Comparison of ENCODE assay signal across 8 cellular contexts in the genomic region with DNA sequence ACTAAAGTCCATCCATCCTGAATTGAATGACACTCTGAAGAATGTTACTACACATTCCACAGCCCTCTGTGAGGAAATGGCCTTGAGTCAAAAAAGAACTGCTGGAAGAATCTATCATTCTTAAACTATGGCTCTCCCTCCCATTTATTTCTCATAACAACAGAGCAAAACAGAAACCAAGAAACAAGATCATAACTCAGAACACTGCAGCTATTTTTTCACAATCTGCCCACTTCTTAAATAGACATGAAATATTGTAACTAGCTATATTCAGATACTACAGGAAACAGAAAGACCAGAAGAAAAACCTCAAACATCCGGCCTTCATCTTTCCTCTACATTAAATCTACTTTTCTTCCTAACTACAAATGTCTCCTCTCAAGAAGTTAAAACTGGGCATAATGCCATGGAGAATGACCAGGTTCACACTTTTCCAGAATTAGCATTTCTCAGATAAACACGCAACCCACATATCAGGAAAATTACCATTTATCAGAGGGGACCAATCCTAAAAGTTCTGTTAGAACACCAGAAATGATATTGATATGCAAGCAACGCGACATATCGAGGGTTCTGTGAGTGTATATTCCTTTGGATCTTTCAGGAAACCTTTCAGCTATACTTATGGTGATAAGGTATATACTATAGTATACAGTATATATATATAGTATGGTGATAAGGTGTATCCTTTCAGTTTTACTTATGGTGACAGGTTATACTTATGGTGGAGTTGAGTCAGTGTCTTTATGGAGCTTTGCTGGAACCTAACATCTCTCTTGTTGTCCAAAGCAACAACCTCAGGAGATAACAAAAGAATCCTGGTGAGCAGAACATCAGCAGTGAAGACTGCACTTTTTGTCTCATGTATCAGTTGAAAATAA.
DNase-seq lines count a peak whose midpoint lies in the region; ATAC-seq, FAIRE-seq and TF ChIP-seq lines count a peak whose summit lies in the region.

No MANE protein-coding gene starts in this region.

- H2AK5ac ChIP-seq in IMR-90 (ENCODE audit: low read depth, low read length) = no peak overlapping the region

- H3K27ac Mint-ChIP-seq in astrocyte (ENCODE audit: unreplicated experiment) = peak overlapping the region; percentile 93

- H3K4ac ChIP-seq in IMR-90 (ENCODE audit: low read depth, low read length) = no peak overlapping the region

- WGBS in IMR-90 (ENCODE audit: extremely low coverage in 2 of 2, insufficient read length in 1 of 2), 2 experiments = no CpG with 5 or more reads among the region's 5 CpGs

- H3K18ac ChIP-seq in IMR-90 (ENCODE audit: low read depth, low read length) = peak overlapping the region; percentile 59; the same call in 1 of the 2 replicates

- H3K14ac ChIP-seq in IMR-90 (replicated peaks; ENCODE audit: low read depth, low read length) = no peak overlapping the region; the same call in 1 of the 2 replicates

- peaks cover 15% of the 10 kb centered on the region for H3K4me1 Mint-ChIP-seq in astrocyte (ENCODE audit: low read depth, unreplicated experiment)

- peak; percentile 89 for FAIRE-seq in astrocyte (lab: Jason Lieb, UNC)

- H3K36me3 ChIP-seq in DOHH2 (ENCODE audit: control insufficient read depth, low read length) (no peaks in the 10 kb centered on the region), IMR-90 (ENCODE audit: control insufficient read depth, insufficient read depth, low read length) (no peaks in the 10 kb centered on the region), astrocyte (ENCODE audit: insufficient read depth, low read length) (no peaks in the 10 kb centered on the region), mucosa of rectum (ENCODE audit: control insufficient read depth in 2 of 2, insufficient read depth in 2 of 2, low read length in 2 of 2) (no peaks in the 10 kb centered on the region), MG63 (no peaks in the 10 kb centered on the region)

- DNase-seq in IMR-90 = peak; percentile 67
- DNase-seq in astrocyte (ENCODE audit: low read depth) = peak; percentile 73
- DNase-seq in NCI-H510A treated with DMSO at 0.1 percent for 48 hours (lab: John Stamatoyannopoulos, UW) = no peak
- DNase-seq in MG63 = no peak
- no peak for DNase-seq in HEK293T (ENCODE audit: extremely low spot score)

- H3K9me1 ChIP-seq in IMR-90 (ENCODE audit: insufficient read depth, low read length) = no peaks in the 10 kb centered on the region

- peak overlapping the region; percentile 88 for H3K4me2 ChIP-seq in DOHH2 (ENCODE audit: low read length)
- H3K4me2 ChIP-seq in IMR-90 (ENCODE audit: low read depth, low read length) = peak overlapping the region; percentile 56; the same call in 1 of the 2 replicates
- H3K4me2 ChIP-seq in astrocyte (ENCODE audit: low read length) = peak overlapping the region; percentile 18

- H2AFZ ChIP-seq in IMR-90 (replicated peaks; ENCODE audit: low read length, poor library complexity) = no peak overlapping the region
- no peak overlapping the region for H2AFZ ChIP-seq in astrocyte (ENCODE audit: low read depth, low read length)

- no peak overlapping the region for H4K91ac ChIP-seq in IMR-90 (ENCODE audit: insufficient read depth, low read depth, low read length)

- no peaks in the 10 kb centered on the region for H3K27me3 Mint-ChIP-seq in astrocyte (ENCODE audit: low read depth, unreplicated experiment)

- in situ Hi-C loops in IMR-90 (cut with MboI; ENCODE audit: low sequenced_read_pairs) = loop anchor here (5.0 kb wide), 1 partner anchor 272 kb away; no protein-coding TSS in a partner anchor

- H3K9me2 ChIP-seq in DOHH2 (replicated peaks; ENCODE audit: control insufficient read depth, low read length) = no peaks in the 10 kb centered on the region

- ATAC-seq in GM21381 (IDR thresholded peaks at IDR 0.05; ENCODE audit: unreplicated experiment) = peak; percentile 55
- ATAC-seq in IMR-90 (ENCODE audit: low read depth) = peak; percentile 7; the same call in 1 of the 2 replicates

- no TSS peak for BruUV-seq in IMR-90 (replicated peaks; lab: Mats Ljungman, UMichigan)

- TF ChIP-seq RAD21 in IMR-90 (IDR thresholded peaks at IDR 0.05; ENCODE audit: low read length) = no peak

- no peaks in the 10 kb centered on the region for H3K27me3 ChIP-seq in DOHH2 (ENCODE audit: control insufficient read depth, low read length)
- no peaks in the 10 kb centered on the region for H3K27me3 ChIP-seq in IMR-90 (ENCODE audit: control insufficient read depth, insufficient read depth, low read length)
- no peaks in the 10 kb centered on the region for H3K27me3 ChIP-seq in astrocyte (ENCODE audit: insufficient read depth, low read length)
- no peaks in the 10 kb centered on the region for H3K27me3 ChIP-seq in mucosa of rectum (ENCODE audit: control insufficient read depth in 2 of 2, insufficient read depth in 2 of 2, low read length in 2 of 2)
- no peaks in the 10 kb centered on the region for H3K27me3 ChIP-seq in MG63

- peak overlapping the region; percentile 67 for H3K27ac ChIP-seq in DOHH2 (ENCODE audit: low read depth, low read length)
- no peak overlapping the region; the same call in 1 of the 2 replicates for H3K27ac ChIP-seq in IMR-90 (ENCODE audit: insufficient read depth, low read length)
- peak overlapping the region; percentile 65 for H3K27ac ChIP-seq in astrocyte (ENCODE audit: low read depth, low read length)
- H3K27ac ChIP-seq in mucosa of rectum (ENCODE audit: low read depth in 2 of 2, low read length in 2 of 2) = peak overlapping the region; percentile 53 to 64

- peaks cover 61% of the 10 kb centered on the region for H3K4me1 ChIP-seq in DOHH2 (ENCODE audit: control insufficient read depth, low read length)
- no peaks in the 10 kb centered on the region for H3K4me1 ChIP-seq in IMR-90 (ENCODE audit: control insufficient read depth, insufficient read depth, low read length)
- no peaks in the 10 kb centered on the region for H3K4me1 ChIP-seq in astrocyte (ENCODE audit: insufficient read depth, low read length)
- peaks cover 7 to 16% of the 10 kb centered on the region in 2 donors for H3K4me1 ChIP-seq in mucosa of rectum (ENCODE audit: control insufficient read depth in 2 of 2, insufficient read depth in 2 of 2, low read length in 2 of 2)

- no peaks in the 10 kb centered on the region for H3K9me3 Mint-ChIP-seq in astrocyte (ENCODE audit: unreplicated experiment)

- H3K4me3 ChIP-seq in DOHH2 (ENCODE audit: low read length) = peak overlapping the region; percentile 61
- H3K4me3 ChIP-seq in IMR-90 (ENCODE audit: insufficient read depth, low read depth, low read length) = no peak overlapping the region
- no peak overlapping the region for H3K4me3 ChIP-seq in astrocyte (ENCODE audit: insufficient read depth, low read depth, low read length)
- peak overlapping the region in 1 of 2 donors; percentile 20 for H3K4me3 ChIP-seq in mucosa of rectum (ENCODE audit: low read length in 2 of 2)
- H3K4me3 ChIP-seq in MG63 = no peak overlapping the region

- H3K4me3 Mint-ChIP-seq in astrocyte (ENCODE audit: unreplicated experiment) = no peak overlapping the region

- peaks cover 8 to 19% of the 10 kb centered on the region in 2 experiments for H3K79me1 ChIP-seq in IMR-90 (ENCODE audit: low read depth in 1 of 2, low read length in 2 of 2)

- peak overlapping the region; percentile 31 for H2BK5ac ChIP-seq in IMR-90 (ENCODE audit: low read depth, low read length, poor library complexity, severe bottlenecking)

- no peak overlapping the region for H2AK9ac ChIP-seq in IMR-90 (replicated peaks; ENCODE audit: low read depth, low read length, poor library complexity)

- H3K23ac ChIP-seq in IMR-90 (ENCODE audit: low read depth, low read length) = no peak overlapping the region

- no peak for TF ChIP-seq POLR2A in IMR-90 (IDR thresholded peaks at IDR 0.05; ENCODE audit: low read depth, low read length)

- H4K20me1 ChIP-seq in DOHH2 (ENCODE audit: control insufficient read depth, insufficient read depth, low read depth, low read length) (no peaks in the 10 kb centered on the region), IMR-90 (ENCODE audit: insufficient read depth, low read length) (no peaks in the 10 kb centered on the region), astrocyte (ENCODE audit: insufficient read depth, low read length) (no peaks in the 10 kb centered on the region)

- no peaks in the 10 kb centered on the region for H3K36me3 Mint-ChIP-seq in astrocyte (ENCODE audit: low read depth, unreplicated experiment)

- POLR2A ChIA-PET in IMR-90 (lab: Charles Lee; ENCODE audit: unreplicated experiment) (no interaction called here), HEK293T (lab: Yijun Ruan, JAX) (interaction anchor here (3.2 kb wide), 1 partner anchor 60 kb away, joined by 42 read pairs; the partner anchor contains the start of gene IRF2)

- TF ChIP-seq CTCF in DOHH2 (IDR thresholded peaks at IDR 0.05; ENCODE audit: low read depth, low read length, poor library complexity, severe bottlenecking) (no peak), IMR-90 (conservative IDR thresholded peaks at IDR 0.05; ENCODE audit: low read depth, low read length) (no peak), astrocyte (IDR thresholded peaks at IDR 0.05; ENCODE audit: insufficient read depth, low read depth, low read length) (no peak)

- no peak overlapping the region; the same call in 1 of the 2 replicates for H4K5ac ChIP-seq in IMR-90 (ENCODE audit: low read depth, low read length)

- H3K79me2 ChIP-seq in DOHH2 (ENCODE audit: control insufficient read depth, low read length) (peaks cover 6% of the 10 kb centered on the region; the same call in 1 of the 2 replicates), astrocyte (ENCODE audit: insufficient read depth, low read length) (peaks cover 5% of the 10 kb centered on the region)

- H4K8ac ChIP-seq in IMR-90 (ENCODE audit: low read depth in 2 of 2, low read length in 2 of 2) = peak overlapping the region in 1 of 2 experiments; percentile 13; a peak in 2 of 4 replicates

- H3K9ac ChIP-seq in IMR-90 (ENCODE audit: low read depth, low read length) = no peak overlapping the region
- H3K9ac ChIP-seq in astrocyte (ENCODE audit: low read length) = peak overlapping the region; percentile 23
- H3K9ac ChIP-seq in mucosa of rectum (ENCODE audit: low read depth in 1 of 2, low read length in 2 of 2) = peak overlapping the region in 1 of 2 donors; percentile 14

- no peak overlapping the region for H2BK15ac ChIP-seq in IMR-90 (ENCODE audit: low read depth, low read length)

- no peak overlapping the region for H3K56ac ChIP-seq in IMR-90 (ENCODE audit: extremely low read depth, insufficient read depth, low read length)

- CTCF ChIA-PET in IMR-90 (lab: Yijun Ruan, JAX) = no interaction called here
- CTCF ChIA-PET in HEK293T (lab: Yijun Ruan, JAX) = no interaction called here

- intact Hi-C loops in IMR-90 (cut with micrococcal nuclease) = loop anchor here (1.0 to 5.0 kb wide), 4 partner anchors 59 to 198 kb away; partner anchors contain the start of gene CENPU

- H2BK120ac ChIP-seq in IMR-90 (ENCODE audit: low read depth, low read length) = peak overlapping the region; percentile 24; the same call in 1 of the 2 replicates

- peaks cover 20% of the 10 kb centered on the region for H3F3A ChIP-seq in DOHH2 (ENCODE audit: control insufficient read depth, insufficient read depth)

- H2BK20ac ChIP-seq in IMR-90 (ENCODE audit: low read depth, low read length) = peak overlapping the region; percentile 64; the same call in 1 of the 2 replicates

- dilution Hi-C loops in IMR-90 (cut with HindIII; ENCODE audit: low sequenced_read_pairs, unreplicated experiment) = no loop called here

- H3K9me3 ChIP-seq in DOHH2 (ENCODE audit: control insufficient read depth, insufficient read depth, low read length) = no peaks in the 10 kb centered on the region
- no peaks in the 10 kb centered on the region for H3K9me3 ChIP-seq in IMR-90 (ENCODE audit: control insufficient read depth, insufficient read depth, low read length)
- H3K9me3 ChIP-seq in astrocyte (ENCODE audit: insufficient read depth, low read depth, low read length) = no peaks in the 10 kb centered on the region
- no peaks in the 10 kb centered on the region for H3K9me3 ChIP-seq in mucosa of rectum (ENCODE audit: control insufficient read depth in 2 of 2, low read length in 2 of 2)
- no peaks in the 10 kb centered on the region for H3K9me3 ChIP-seq in MG63

Comparison
In these comparisons a context has a peak if more than half of its experiments do, and no peak if none do; other contexts are left out.
1. H3K4me2 ChIP-seq: peak in every context shown above with its lines; median percentile 88 in DOHH2; 56 in IMR-90; 18 in astrocyte.
2. DNase-seq: peak in IMR-90 (single experiment) and astrocyte (single experiment); none in NCI-H510A treated with DMSO at 0.1 percent for 48 hours (single experiment), MG63 (single experiment) and HEK293T (single experiment).